9 cellular contexts compared by ENCODE assay signal in the genomic region with DNA sequence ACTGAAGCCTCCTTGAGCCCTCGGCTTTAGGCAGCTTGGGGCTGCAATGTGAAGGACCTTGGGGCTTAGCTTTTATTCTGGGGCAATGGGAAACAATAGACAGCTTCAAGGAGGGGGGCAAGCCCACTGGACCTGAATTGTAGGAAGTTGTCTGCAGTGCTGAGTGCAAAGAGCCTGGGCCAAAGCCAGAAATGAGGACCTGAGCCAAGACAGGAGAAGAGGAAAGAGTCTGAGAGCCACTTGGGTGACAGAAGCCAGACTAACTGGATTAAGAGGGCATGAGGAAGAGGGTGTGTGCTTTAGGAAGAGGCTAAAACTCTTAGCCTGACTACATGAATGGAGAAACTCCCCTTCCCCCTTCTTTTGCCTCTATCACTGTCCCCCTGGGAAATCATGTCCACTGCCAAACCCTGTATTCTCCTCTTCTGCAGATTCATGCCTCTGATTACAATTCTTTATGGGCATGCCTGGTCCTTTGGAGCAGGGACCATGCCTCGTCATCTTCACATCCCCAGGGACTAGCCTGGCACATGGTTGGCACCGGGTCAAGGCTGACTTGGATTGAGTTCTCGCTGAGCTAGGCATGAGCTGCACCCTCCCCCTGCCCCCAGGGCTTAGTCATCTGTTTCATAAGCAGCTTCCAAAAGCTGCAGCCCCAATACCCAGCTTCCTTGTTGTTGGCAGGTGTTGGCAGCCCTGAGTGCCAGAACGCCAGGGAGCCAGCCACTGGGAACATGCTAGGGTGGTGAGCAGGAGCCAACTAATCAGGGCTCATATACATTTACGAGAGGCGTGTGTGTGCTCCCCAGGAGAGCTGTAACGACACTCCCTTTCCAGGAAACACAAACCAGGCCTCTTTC. TPM values are rescaled to one million over a fixed set of nuclear protein-coding genes. Genes with fewer than 3 reads are reported as not detected.
DNase-seq lines count a peak whose midpoint lies in the region; ATAC-seq and TF ChIP-seq lines count a peak whose summit lies in the region.
"Had no signal": no experiment of that assay in that cellular context is flagged by ENCODE, and none has a peak within 500 bp of the region (broad histone marks: within the 10 kb centered on the region; RNA-seq: fewer than 3 reads in every experiment).

No MANE protein-coding gene starts in this region.

- H3K9me3 Mint-ChIP-seq in activated naive CD4-positive, alpha-beta T cell treated with anti-CD3 and anti-CD28 coated beads, Interleukin-2, amount 50 U/mL, for 72 hours, result peaks cover 0 to 5% of the 10 kb centered on the region in 2 donors

- no TSS peak for BruUV-seq in PC-3 (replicated peaks; lab: Mats Ljungman, UMichigan)

- H3K4me3 ChIP-seq in PC-3 (ENCODE audit: low read length) (no peak overlapping the region), fibroblast of lung (replicated peaks in 1 of 4; ENCODE audit: control extremely low read depth in 1 of 4, insufficient read depth in 1 of 4, low read depth in 3 of 4, low read length in 4 of 4) (no peak overlapping the region), osteoblast (ENCODE audit: insufficient read depth, low read length) (no peak overlapping the region)

- POLR2A ChIA-PET in PC-3 (lab: Charles Lee; ENCODE audit: unreplicated experiment), result interaction anchor here (0.5 to 0.7 kb wide), 2 partner anchors 454 to 465 kb away, joined by 3 read pairs; no protein-coding TSS in a partner anchor

- H3K9me3 ChIP-seq in PC-3 (ENCODE audit: low read length), result no peaks in the 10 kb centered on the region
- H3K9me3 ChIP-seq in fibroblast of lung (ENCODE audit: control insufficient read depth, insufficient read depth, low read depth, low read length), result no peaks in the 10 kb centered on the region
- peaks cover 3% of the 10 kb centered on the region for H3K9me3 ChIP-seq in osteoblast (ENCODE audit: low read depth, low read length)

- no peaks in the 10 kb centered on the region for H3K79me2 ChIP-seq in PC-3 (ENCODE audit: low read length)
- H3K79me2 ChIP-seq in fibroblast of lung (ENCODE audit: control insufficient read depth, insufficient read depth, low read length), result no peaks in the 10 kb centered on the region
- no peaks in the 10 kb centered on the region for H3K79me2 ChIP-seq in osteoblast (ENCODE audit: insufficient read depth, low read length)

- no peaks in the 10 kb centered on the region for H3F3A ChIP-seq in PC-3 (ENCODE audit: low read length, unreplicated experiment)

- peak overlapping the region; percentile 35 for H3K4me2 ChIP-seq in PC-3 (ENCODE audit: low read length)
- H3K4me2 ChIP-seq in fibroblast of lung (ENCODE audit: extremely low read depth, insufficient read depth, low read length), result no peak overlapping the region
- H3K4me2 ChIP-seq in osteoblast (ENCODE audit: insufficient read depth, low read length), result peak overlapping the region; percentile 32

- CTCF ChIA-PET in PC-3 (lab: Charles Lee), result interaction anchor here (0.6 kb wide), 1 partner anchor 246 kb away, joined by 3 read pairs; no protein-coding TSS in a partner anchor

- ATAC-seq in activated naive CD4-positive, alpha-beta T cell treated with anti-CD3 and anti-CD28 coated beads, Interleukin-2, amount 50 U/mL, for 72 hours, result no peak
- ATAC-seq in PC-3, result peak; percentile 96
- no peak for ATAC-seq in GM21367 (IDR thresholded peaks at IDR 0.05; ENCODE audit: unreplicated experiment)

- H3K27ac ChIP-seq in PC-3 (ENCODE audit: low read length), result peak overlapping the region; percentile 37; the same call in 1 of the 2 replicates
- H3K27ac ChIP-seq in fibroblast of lung (ENCODE audit: insufficient read depth, low read length), result no peak overlapping the region
- H3K27ac ChIP-seq in osteoblast (ENCODE audit: low read depth, low read length), result no peak overlapping the region

- no peak overlapping the region for H3K27ac Mint-ChIP-seq in activated naive CD4-positive, alpha-beta T cell treated with anti-CD3 and anti-CD28 coated beads, Interleukin-2, amount 50 U/mL, for 72 hours

- H3K27me3 ChIP-seq in PC-3 (ENCODE audit: low read length) (peaks cover 13% of the 10 kb centered on the region), fibroblast of lung (ENCODE audit: control insufficient read depth, insufficient read depth, low read length) (peaks cover 13% of the 10 kb centered on the region), osteoblast (ENCODE audit: insufficient read depth, low read length) (peaks cover 16% of the 10 kb centered on the region)

- H2AFZ ChIP-seq in PC-3 (ENCODE audit: low read length), result peak overlapping the region; percentile 24; the same call in 1 of the 2 replicates
- H2AFZ ChIP-seq in fibroblast of lung (ENCODE audit: low read length), result no peak overlapping the region
- no peak overlapping the region for H2AFZ ChIP-seq in osteoblast (ENCODE audit: low read length)

- DNase-seq in activated naive CD4-positive, alpha-beta T cell treated with anti-CD3 and anti-CD28 coated beads, Interleukin-2, amount 50 U/mL, for 16 hours, result peak; percentile 14
- no peak for DNase-seq in activated naive CD4-positive, alpha-beta T cell treated with anti-CD3 and anti-CD28 coated beads, Interleukin-2, amount 50 U/mL, for 72 hours (ENCODE audit: low spot score in 2 of 2)
- DNase-seq in PC-3, result peak; percentile 97
- peak; percentile 20 to 46 for DNase-seq in fibroblast of lung (ENCODE audit: low read depth in 2 of 2)
- DNase-seq in osteoblast (ENCODE audit: insufficient read length, low spot score, missing footprints), result peak; percentile 78
- no peak for DNase-seq in activated CD4-positive, alpha-beta T cell treated with anti-CD3 and anti-CD28 coated beads, Interleukin-2, amount 50 U/mL, for 1 hour
- DNase-seq in ecto neural progenitor cell (ENCODE audit: low spot score), result no peak
- DNase-seq: DND-41 had no signal

- intact Hi-C loops in PC-3 (cut with micrococcal nuclease), result no loop called here

- H3K36me3 Mint-ChIP-seq in activated naive CD4-positive, alpha-beta T cell treated with anti-CD3 and anti-CD28 coated beads, Interleukin-2, amount 50 U/mL, for 72 hours, result no peaks in the 10 kb centered on the region

- no peaks in the 10 kb centered on the region for H3K36me3 ChIP-seq in PC-3 (ENCODE audit: low read depth, low read length)
- no peaks in the 10 kb centered on the region for H3K36me3 ChIP-seq in fibroblast of lung (ENCODE audit: control insufficient read depth, insufficient read depth, low read length)
- H3K36me3 ChIP-seq in osteoblast (ENCODE audit: insufficient read depth, low read length), result no peaks in the 10 kb centered on the region

- H4K20me1 ChIP-seq in PC-3 (ENCODE audit: low read length) (no peaks in the 10 kb centered on the region), fibroblast of lung (ENCODE audit: control insufficient read depth, extremely low read depth, insufficient read depth, low read length) (no peaks in the 10 kb centered on the region), osteoblast (ENCODE audit: insufficient read depth, low read length) (no peaks in the 10 kb centered on the region)

- no peaks in the 10 kb centered on the region for H3K9me2 ChIP-seq in PC-3 (replicated peaks; ENCODE audit: low read length)

- H3K4me1 ChIP-seq in PC-3 (ENCODE audit: insufficient read depth, low read length), result peaks cover 15% of the 10 kb centered on the region
- no peaks in the 10 kb centered on the region for H3K4me1 ChIP-seq in fibroblast of lung (ENCODE audit: control insufficient read depth, extremely low read depth, insufficient read depth, low read length)
- H3K4me1 ChIP-seq in osteoblast (ENCODE audit: insufficient read depth, low read length), result peaks cover 16% of the 10 kb centered on the region

- H3K9ac ChIP-seq in PC-3 (ENCODE audit: low read length) (no peak overlapping the region), fibroblast of lung (ENCODE audit: insufficient read depth, low read length) (no peak overlapping the region)

- TF ChIP-seq CTCF in PC-3 (conservative IDR thresholded peaks at IDR 0.05; ENCODE audit: low read depth, low read length), result no peak
- no peak for TF ChIP-seq CTCF in fibroblast of lung (conservative IDR thresholded peaks at IDR 0.05 in 1 of 2, IDR thresholded peaks at IDR 0.05 in 1 of 2; ENCODE audit: low read depth in 1 of 2, low read length in 2 of 2)
- TF ChIP-seq CTCF in osteoblast (IDR thresholded peaks at IDR 0.05; ENCODE audit: extremely low read depth, low read depth, low read length), result no peak

RNA-seq across cellular contexts. Expression of a gene that starts 27.8 kb away (rescaled TPM):
- 1 to 10 TPM in 1 of 2 donors, under 1 TPM in 1; 0.46 to 2.0 TPM for total RNA-seq in activated naive CD4-positive, alpha-beta T cell treated with anti-CD3 and anti-CD28 coated beads, Interleukin-2, amount 50 U/mL, for 72 hours
- 5.8 and 8.2 TPM in 2 replicates for total RNA-seq in PC-3 (2014; rRNA removed)
- total RNA-seq in fibroblast of lung, result 86.3 and 95.3 TPM in 2 replicates
- polyA plus RNA-seq in fibroblast of lung, result 32.4 and 40.8 TPM in 2 replicates
- polyA plus RNA-seq in fibroblast of lung (2012), result 34.5 and 39.1 TPM in 2 replicates
- 8.0 and 9.8 TPM in 2 replicates for polyA minus RNA-seq in fibroblast of lung (ENCODE audit: low replicate concordance)
- 70.7 and 77.1 TPM in 2 replicates for total RNA-seq in osteoblast

Comparison
In these comparisons a context has a peak if more than half of its experiments do, and no peak if none do; other contexts are left out.
1. DNase-seq: peak in activated naive CD4-positive, alpha-beta T cell treated with anti-CD3 and anti-CD28 coated beads, Interleukin-2, amount 50 U/mL, for 16 hours (single experiment), PC-3 (single experiment), fibroblast of lung (2 of 2) and osteoblast (single experiment); none in activated naive CD4-positive, alpha-beta T cell treated with anti-CD3 and anti-CD28 coated beads, Interleukin-2, amount 50 U/mL, for 72 hours (0 of 2), activated CD4-positive, alpha-beta T cell treated with anti-CD3 and anti-CD28 coated beads, Interleukin-2, amount 50 U/mL, for 1 hour (single experiment) and ecto neural progenitor cell (single experiment).